Comparison of ENCODE assay signal across 8 cellular contexts in genomic region chr11:19919050-19919561, GRCh38.
DNase-seq lines count a peak whose midpoint lies in the region; ATAC-seq and TF ChIP-seq lines count a peak whose summit lies in the region.
"Had no signal": no experiment of that assay in that cellular context is flagged by ENCODE, and none has a peak within 500 bp of the region (broad histone marks: within the 10 kb centered on the region; RNA-seq: fewer than 3 reads in every experiment).

No MANE protein-coding gene starts in this region.

- 79% methylated on average over 7 of the region's 7 CpGs for WGBS in right cardiac atrium

- DNase-seq in HFF-Myc (ENCODE audit: extremely low read depth, low read depth) (peak; percentile 89), astrocyte of the hippocampus (ENCODE audit: low read depth, low spot score) (peak; percentile 96), right cardiac atrium (peak in 1 of 3 donors; percentile 27), thoracic aorta (ENCODE audit: low spot score) (peak; percentile 46), GM19238 (ENCODE audit: insufficient read length, low spot score) (no peak), putamen (ENCODE audit: low spot score) (no peak)
- DNase-seq: NCI-H1105 had no signal

- H3K4me1 ChIP-seq in right cardiac atrium (ENCODE audit: control insufficient read depth, insufficient read depth, low read length): no peaks in the 10 kb centered on the region
- peaks cover 50 to 80% of the 10 kb centered on the region in 2 donors for H3K4me1 ChIP-seq in thoracic aorta (ENCODE audit: control insufficient read depth in 1 of 2, low read depth in 2 of 2)

- intact Hi-C loops in right cardiac atrium (cut with DNase I): no loop called here

- no peak overlapping the region for H3K4me3 ChIP-seq in HFF-Myc (replicated peaks; ENCODE audit: low read depth, low read length)
- no peak overlapping the region for H3K4me3 ChIP-seq in right cardiac atrium (ENCODE audit: low read length)
- peak overlapping the region; percentile 38 for H3K4me3 ChIP-seq in thoracic aorta

- H3K27ac ChIP-seq in right cardiac atrium (ENCODE audit: low read length) (no peak overlapping the region), thoracic aorta (peak overlapping the region; percentile 47 to 68)

- H3K9me3 ChIP-seq in right cardiac atrium (ENCODE audit: control insufficient read depth, low read length) (no peaks in the 10 kb centered on the region), thoracic aorta (no peaks in the 10 kb centered on the region)

- peak; percentile 84 to 89 for ATAC-seq in right cardiac atrium
- ATAC-seq in thoracic aorta (ENCODE audit: insufficient number of reproducible peaks, low FRiP score, low read depth): peak; percentile 80
- ATAC-seq in HG02938 (IDR thresholded peaks at IDR 0.05; ENCODE audit: unreplicated experiment): no peak

- peaks cover 10% of the 10 kb centered on the region for H3K36me3 ChIP-seq in thoracic aorta

- no peak for TF ChIP-seq CTCF in HFF-Myc (IDR thresholded peaks at IDR 0.05; ENCODE audit: low read depth, low read length, missing control alignments)
- no peak for TF ChIP-seq CTCF in thoracic aorta (IDR thresholded peaks at IDR 0.05)

- no peaks in the 10 kb centered on the region for H3K27me3 ChIP-seq in right cardiac atrium (ENCODE audit: control insufficient read depth, insufficient read depth)
- H3K27me3 ChIP-seq in thoracic aorta (replicated peaks; ENCODE audit: insufficient read depth): no peaks in the 10 kb centered on the region

Comparison
In these comparisons a context has a peak if more than half of its experiments do, and no peak if none do; other contexts are left out.
1. DNase-seq: peak in HFF-Myc (single experiment), astrocyte of the hippocampus (single experiment) and thoracic aorta (single experiment); none in GM19238 (single experiment) and putamen (single experiment).